ENCODE assay signal across 10 cellular contexts in genomic region chr15:70376031-70376928, GRCh38.
DNase-seq lines count a peak whose midpoint lies in the region; ATAC-seq, FAIRE-seq and TF ChIP-seq lines count a peak whose summit lies in the region.
"Had no signal": no experiment of that assay in that cellular context is flagged by ENCODE, and none has a peak within 500 bp of the region (broad histone marks: within the 10 kb centered on the region; RNA-seq: fewer than 3 reads in every experiment).

No MANE protein-coding gene starts in this region.

- H3K4me1 ChIP-seq in gastrocnemius medialis = peaks cover 8 to 9% of the 10 kb centered on the region in 2 donors

- intact Hi-C loops in left ventricle myocardium superior (cut with micrococcal nuclease) = no loop called here
- intact Hi-C loops in gastrocnemius medialis (cut with DNase I; ENCODE audit: low total_unique reads) = no loop called here

- peak overlapping the region; percentile 82 for H3K27ac ChIP-seq in SK-N-MC
- no peak overlapping the region for H3K27ac ChIP-seq in gastrocnemius medialis
- H3K27ac ChIP-seq: SJSA1 had no signal

- peak; percentile 33 for ATAC-seq in left ventricle myocardium superior
- ATAC-seq in gastrocnemius medialis = peak; percentile 7 to 12
- ATAC-seq: activated T-cell treated with anti-CD3 and anti-CD28 coated beads, Interleukin-2, amount 50 U/mL, for 4 hours had no signal

- peak overlapping the region; percentile 72 for H3K4me3 ChIP-seq in SK-N-MC
- peak overlapping the region in 2 of 4 donors; percentile 0 to 31 for H3K4me3 ChIP-seq in gastrocnemius medialis
- H3K4me3 ChIP-seq: SJSA1 had no signal

- POLR2A ChIA-PET in HEK293T (lab: Yijun Ruan, JAX) = interaction anchor here (0.7 to 0.8 kb wide), 2 partner anchors 23 to 106 kb away, joined by 3 read pairs; no protein-coding TSS in a partner anchor

- H3K9ac ChIP-seq in SK-N-MC (ENCODE audit: insufficient read length) = peak overlapping the region; percentile 50

- no peaks in the 10 kb centered on the region for H3K36me3 ChIP-seq in SK-N-MC (ENCODE audit: insufficient read depth, low read length)
- H3K36me3 ChIP-seq in gastrocnemius medialis = no peaks in the 10 kb centered on the region
- H3K36me3 ChIP-seq: SJSA1 had no signal

- no peaks in the 10 kb centered on the region for H3K9me3 ChIP-seq in SK-N-MC (ENCODE audit: low read depth, low read length)
- no peaks in the 10 kb centered on the region for H3K9me3 ChIP-seq in gastrocnemius medialis
- H3K9me3 ChIP-seq: SJSA1 had no signal

- TF ChIP-seq POLR2A in gastrocnemius medialis (IDR thresholded peaks at IDR 0.05) (no peak), GM12892 (IDR thresholded peaks at IDR 0.05; ENCODE audit: low read depth, low read length) (no peak)

- no peak for FAIRE-seq in GM12892 (lab: Jason Lieb, UNC)

- in situ Hi-C loops in gastrocnemius medialis (cut with MboI; ENCODE audit: low sequenced_read_pairs in 4 of 4) = no loop called here

- H3K27me3 ChIP-seq in gastrocnemius medialis = peaks cover 0 to 8% (median 0%) of the 10 kb centered on the region in 3 donors
- H3K27me3 ChIP-seq: SJSA1 had no signal

- CTCF ChIA-PET in HEK293T (lab: Yijun Ruan, JAX) = interaction anchor here (0.6 kb wide), 1 partner anchor 804 kb away, joined by 4 read pairs; no protein-coding TSS in a partner anchor

- no peak for DNase-seq in HEK293T (ENCODE audit: extremely low spot score)
- no peak for DNase-seq in SK-N-MC (ENCODE audit: low read depth, low spot score)
- DNase-seq in left ventricle myocardium superior = no peak
- DNase-seq in gastrocnemius medialis = no peak
- DNase-seq in stimulated activated CD8-positive, alpha-beta memory T cell treated with anti-CD3 and anti-CD28 coated beads, Interleukin-4, amount 100 ng/mL, for 48 hours = no peak
- no peak for DNase-seq in KG1 (lab: John Stamatoyannopoulos, UW)
- no peak for DNase-seq in GM12892 (ENCODE audit: insufficient read length)
- DNase-seq in stimulated activated CD4-positive, alpha-beta T cell treated with anti-CD3 and anti-CD28 coated beads, Interleukin-2, amount 100 ng/mL, for 48 hours = no peak
- DNase-seq: activated T-cell treated with anti-CD3 and anti-CD28 coated beads, Interleukin-2, amount 50 U/mL, for 4 hours had no signal

- TF ChIP-seq CTCF in gastrocnemius medialis (IDR thresholded peaks at IDR 0.05 in 4 of 5, conservative IDR thresholded peaks at IDR 0.05 in 1 of 5) = no peak

TF ChIP-seq in HEK293T, 16 proteins besides CTCF, POLR2A, EP300 and RAD21:
- TF ChIP-seq ZNF384 (IDR thresholded peaks at IDR 0.05) (peak; percentile 47; the same call in 1 of the 2 replicates), FOXM1 (IDR thresholded peaks at IDR 0.05; ENCODE audit: borderline replicate concordance) (no peak)
